In genomic region chr3:137163241-137163916, GRCh38 we compare ENCODE assay signal across 1 cellular context.
TF ChIP-seq lines count a peak whose summit lies in the region.

No MANE protein-coding gene starts in this region.

TF ChIP-seq in GM23338, 12 proteins besides CTCF, POLR2A, EP300 and RAD21 (continued from another document):
- TF ChIP-seq ZNF462 (CRISPR knock-in tag; IDR thresholded peaks at IDR 0.05) (no peak), ZNF331 (CRISPR knock-in tag; IDR thresholded peaks at IDR 0.05; ENCODE audit: low read depth) (no peak), POLR2AphosphoS5 (IDR thresholded peaks at IDR 0.05; ENCODE audit: low read depth) (no peak), EZH2 (IDR thresholded peaks at IDR 0.05; ENCODE audit: low read depth, unreplicated experiment) (no peak), JUNB (IDR thresholded peaks at IDR 0.05; ENCODE audit: unreplicated experiment) (no peak)
